Comparison of ENCODE assay signal across 7 cellular contexts in genomic region chr1:21779613-21780521, GRCh38. TPM values are rescaled to one million over a fixed set of nuclear protein-coding genes. Genes with fewer than 3 reads are reported as not detected.
DNase-seq lines count a peak whose midpoint lies in the region; ATAC-seq and TF ChIP-seq lines count a peak whose summit lies in the region.

No MANE protein-coding gene starts in this region.

- H3K4me1 ChIP-seq in colonic mucosa, result no peaks in the 10 kb centered on the region

- ATAC-seq in stimulated activated effector memory CD8-positive, alpha-beta T cell treated with anti-CD3 and anti-CD28 coated beads, Interleukin-12 subunit alpha, Interleukin-12 subunit beta, amount 100 ng/mL, for 72 hours, result peak; percentile 74

- H3K4me1 Mint-ChIP-seq in stimulated activated effector memory CD8-positive, alpha-beta T cell treated with anti-CD3 and anti-CD28 coated beads, Interleukin-12 subunit alpha, Interleukin-12 subunit beta, amount 100 ng/mL, for 72 hours, result peaks cover 47% of the 10 kb centered on the region

- no peaks in the 10 kb centered on the region for H3K36me3 ChIP-seq in colonic mucosa

- H3K27ac ChIP-seq in colonic mucosa, result peak overlapping the region; percentile 37

- peak overlapping the region; percentile 74 for H3K4me3 Mint-ChIP-seq in stimulated activated effector memory CD8-positive, alpha-beta T cell treated with anti-CD3 and anti-CD28 coated beads, Interleukin-12 subunit alpha, Interleukin-12 subunit beta, amount 100 ng/mL, for 72 hours

- H3K27ac Mint-ChIP-seq in stimulated activated effector memory CD8-positive, alpha-beta T cell treated with anti-CD3 and anti-CD28 coated beads, Interleukin-12 subunit alpha, Interleukin-12 subunit beta, amount 100 ng/mL, for 72 hours, result peak overlapping the region; percentile 88

- TF ChIP-seq CTCF in GM20000 (IDR thresholded peaks at IDR 0.05; ENCODE audit: extremely low read depth, missing control alignments) (no peak), colonic mucosa (IDR thresholded peaks at IDR 0.05) (no peak)

- H3K36me3 Mint-ChIP-seq in stimulated activated effector memory CD8-positive, alpha-beta T cell treated with anti-CD3 and anti-CD28 coated beads, Interleukin-12 subunit alpha, Interleukin-12 subunit beta, amount 100 ng/mL, for 72 hours, result peaks cover 56% of the 10 kb centered on the region

- no peaks in the 10 kb centered on the region for H3K27me3 ChIP-seq in colonic mucosa

- DNase-seq in GM20000 (ENCODE audit: low spot score) (peak; percentile 38), OCI-M1 (lab: John Stamatoyannopoulos, UW) (peak; percentile 83), colonic mucosa (no peak), NCI-H1105 treated with DMSO at 0.1 percent for 48 hours (lab: John Stamatoyannopoulos, UW) (no peak), 8988T (no peak), NCI-H748 (lab: John Stamatoyannopoulos, UW; ENCODE audit: unreplicated experiment) (no peak)
- DNase-seq in stimulated activated effector memory CD8-positive, alpha-beta T cell treated with anti-CD3 and anti-CD28 coated beads, Interleukin-12 subunit alpha, Interleukin-12 subunit beta, amount 100 ng/mL, for 72 hours (ENCODE audit: low spot score in 2 of 2), result peak; percentile 28 to 73

- H3K9me3 Mint-ChIP-seq in stimulated activated effector memory CD8-positive, alpha-beta T cell treated with anti-CD3 and anti-CD28 coated beads, Interleukin-12 subunit alpha, Interleukin-12 subunit beta, amount 100 ng/mL, for 72 hours, result no peaks in the 10 kb centered on the region

- no peak overlapping the region for H3K9ac ChIP-seq in colonic mucosa (ENCODE audit: low read depth in 2 of 2, low read length in 2 of 2)

- intact Hi-C loops in colonic mucosa (cut with DNase I), result no loop called here

- no peak overlapping the region for H3K4me3 ChIP-seq in colonic mucosa

- H3K9me3 ChIP-seq in colonic mucosa, result no peaks in the 10 kb centered on the region

RNA-seq across cellular contexts. Expression of gene USP48, which starts 3.1 kb away (rescaled TPM):
- total RNA-seq in colonic mucosa, result 10 to 100 TPM; 47.1 to 51.3 TPM

RNA-seq across cellular contexts. Expression of gene LDLRAD2, which starts 32.2 kb away (rescaled TPM):
- total RNA-seq in colonic mucosa, result under 1 TPM; 0.08 to 0.25 TPM

Comparison
In these comparisons a context has a peak if more than half of its experiments do, and no peak if none do; other contexts are left out.
1. DNase-seq: peak in GM20000 (single experiment), OCI-M1 (single experiment) and stimulated activated effector memory CD8-positive, alpha-beta T cell treated with anti-CD3 and anti-CD28 coated beads, Interleukin-12 subunit alpha, Interleukin-12 subunit beta, amount 100 ng/mL, for 72 hours (2 of 2); none in colonic mucosa (single experiment), NCI-H1105 treated with DMSO at 0.1 percent for 48 hours (single experiment), 8988T (single experiment) and NCI-H748 (single experiment).